In genomic region chr18:12531747-12532146, GRCh38 we compare ENCODE assay signal across 18 cellular contexts.
DNase-seq lines count a peak whose midpoint lies in the region; ATAC-seq and FAIRE-seq lines count a peak whose summit lies in the region.
"Had no signal": no experiment of that assay in that cellular context is flagged by ENCODE, and none has a peak within 500 bp of the region (broad histone marks: within the 10 kb centered on the region; RNA-seq: fewer than 3 reads in every experiment).

No MANE protein-coding gene starts in this region.

- no peak overlapping the region for H3K27ac ChIP-seq in naive thymus-derived CD4-positive, alpha-beta T cell (ENCODE audit: low read depth, low read length)

- H3K9me3 ChIP-seq in adipocyte (ENCODE audit: control insufficient read depth, low read length), result no peaks in the 10 kb centered on the region
- no peaks in the 10 kb centered on the region for H3K9me3 ChIP-seq in naive thymus-derived CD4-positive, alpha-beta T cell (ENCODE audit: control insufficient read depth in 2 of 3, low read length in 3 of 3)

- POLR2A ChIA-PET in naive thymus-derived CD4-positive, alpha-beta T cell (lab: Charles Lee), result no interaction called here

- H3K9me3 Mint-ChIP-seq in activated naive CD4-positive, alpha-beta T cell treated with anti-CD3 and anti-CD28 coated beads, Interleukin-2, amount 10 ng/mL, durations not matched to agents 7 days and 5 days, result no peaks in the 10 kb centered on the region
- no peaks in the 10 kb centered on the region for H3K9me3 Mint-ChIP-seq in naive thymus-derived CD4-positive, alpha-beta T cell
- H3K9me3 Mint-ChIP-seq: activated B cell treated with CpG ODN at 0.5 μM for 24 hours had no signal

- H3K27me3 ChIP-seq in adipocyte (replicated peaks; ENCODE audit: control insufficient read depth, insufficient read depth, low read length), result no peaks in the 10 kb centered on the region
- H3K27me3 ChIP-seq in naive thymus-derived CD4-positive, alpha-beta T cell (ENCODE audit: control insufficient read depth in 2 of 2, insufficient read depth in 2 of 2, low read length in 2 of 2), result no peaks in the 10 kb centered on the region

- no peak for FAIRE-seq in frontal cortex (lab: Jason Lieb, UNC)
- FAIRE-seq: G401.6 had no signal

- CTCF ChIA-PET in activated naive CD4-positive, alpha-beta T cell treated with anti-CD3 and anti-CD28 coated beads, Interleukin-2, amount 10 ng/mL, durations not matched to agents 7 days and 5 days (lab: Charles Lee), result interaction anchor here (0.6 kb wide), 1 partner anchor 9 kb away, joined by 3 read pairs; no protein-coding TSS in a partner anchor
- CTCF ChIA-PET in naive thymus-derived CD4-positive, alpha-beta T cell (lab: Charles Lee), result no interaction called here

- no peak overlapping the region for H3K4me3 ChIP-seq in adipocyte (ENCODE audit: low read length)
- no peak overlapping the region for H3K4me3 ChIP-seq in naive thymus-derived CD4-positive, alpha-beta T cell (ENCODE audit: low read length)

- no peak overlapping the region for H3K9ac ChIP-seq in adipocyte (ENCODE audit: low read length)

- no peak overlapping the region for H3K4me3 Mint-ChIP-seq in activated naive CD4-positive, alpha-beta T cell treated with anti-CD3 and anti-CD28 coated beads, Interleukin-2, amount 10 ng/mL, durations not matched to agents 7 days and 5 days
- H3K4me3 Mint-ChIP-seq in naive thymus-derived CD4-positive, alpha-beta T cell, result no peak overlapping the region
- H3K4me3 Mint-ChIP-seq: activated B cell treated with CpG ODN at 0.5 μM for 24 hours had no signal

- H3K27ac Mint-ChIP-seq in activated naive CD4-positive, alpha-beta T cell treated with anti-CD3 and anti-CD28 coated beads, Interleukin-2, amount 10 ng/mL, durations not matched to agents 7 days and 5 days, result no peak overlapping the region
- H3K27ac Mint-ChIP-seq in naive thymus-derived CD4-positive, alpha-beta T cell, result no peak overlapping the region
- H3K27ac Mint-ChIP-seq: activated B cell treated with CpG ODN at 0.5 μM for 24 hours had no signal

- peak; percentile 46 for DNase-seq in DMS 273 treated with DMSO at 0.1 percent for 48 hours (lab: John Stamatoyannopoulos, UW)
- peak; percentile 63 for DNase-seq in NCI-H146 (lab: John Stamatoyannopoulos, UW)
- peak; percentile 30 for DNase-seq in adipocyte (ENCODE audit: low read depth)
- DNase-seq in left kidney (ENCODE audit: low read depth, low spot score), result peak; percentile 74
- DNase-seq in frontal cortex (ENCODE audit: low spot score in 2 of 2), result no peak
- no peak for DNase-seq in activated naive CD4-positive, alpha-beta T cell treated with anti-CD3 and anti-CD28 coated beads, Interleukin-2, amount 10 ng/mL, durations not matched to agents 7 days and 5 days
- no peak for DNase-seq in naive thymus-derived CD4-positive, alpha-beta T cell
- DNase-seq: activated B cell treated with CpG ODN at 0.5 μM for 24 hours; activated effector memory CD4-positive, alpha-beta T cell treated with anti-CD3 and anti-CD28 coated beads, Interleukin-2, amount 50 U/mL, for 16 hours; aorta; cortex of kidney; KBM-7; NCI-H446 treated with DMSO at 0.1 percent for 48 hours; stimulated activated CD4-positive, alpha-beta T cell treated with anti-CD3 and anti-CD28 coated beads, Interleukin-4, amount 100 ng/mL, for 1 hour; stimulated activated CD8-positive, alpha-beta memory T cell treated with anti-CD3 and anti-CD28 coated beads, Interleukin-4, amount 100 ng/mL, for 48 hours; T-helper 1 cell had no signal

- no peaks in the 10 kb centered on the region for H3K4me1 Mint-ChIP-seq in activated naive CD4-positive, alpha-beta T cell treated with anti-CD3 and anti-CD28 coated beads, Interleukin-2, amount 10 ng/mL, durations not matched to agents 7 days and 5 days
- no peaks in the 10 kb centered on the region for H3K4me1 Mint-ChIP-seq in naive thymus-derived CD4-positive, alpha-beta T cell
- H3K4me1 Mint-ChIP-seq: activated B cell treated with CpG ODN at 0.5 μM for 24 hours had no signal

- no peak for ATAC-seq in naive thymus-derived CD4-positive, alpha-beta T cell
- ATAC-seq: esophagus mucosa had no signal

- intact Hi-C loops in naive thymus-derived CD4-positive, alpha-beta T cell (cut with micrococcal nuclease), result no loop called here

- H3K4me1 ChIP-seq in adipocyte (ENCODE audit: control insufficient read depth, insufficient read depth, low read length), result no peaks in the 10 kb centered on the region
- no peaks in the 10 kb centered on the region for H3K4me1 ChIP-seq in naive thymus-derived CD4-positive, alpha-beta T cell (ENCODE audit: control insufficient read depth in 2 of 2, insufficient read depth in 2 of 2, low read length in 2 of 2)

- H3K36me3 ChIP-seq in adipocyte (ENCODE audit: control insufficient read depth, insufficient read depth, low read length, severe bottlenecking), result peaks cover 4% of the 10 kb centered on the region
- H3K36me3 ChIP-seq in naive thymus-derived CD4-positive, alpha-beta T cell (ENCODE audit: control insufficient read depth in 2 of 3, insufficient read depth in 3 of 3, low read length in 3 of 3), result no peaks in the 10 kb centered on the region

- H3K27me3 Mint-ChIP-seq in activated naive CD4-positive, alpha-beta T cell treated with anti-CD3 and anti-CD28 coated beads, Interleukin-2, amount 10 ng/mL, durations not matched to agents 7 days and 5 days, result peaks cover 5% of the 10 kb centered on the region
- H3K27me3 Mint-ChIP-seq in naive thymus-derived CD4-positive, alpha-beta T cell, result peaks cover 4 to 11% (median 5%) of the 10 kb centered on the region in 5 donors
- H3K27me3 Mint-ChIP-seq: activated B cell treated with CpG ODN at 0.5 μM for 24 hours had no signal

- no peaks in the 10 kb centered on the region for H3K36me3 Mint-ChIP-seq in activated naive CD4-positive, alpha-beta T cell treated with anti-CD3 and anti-CD28 coated beads, Interleukin-2, amount 10 ng/mL, durations not matched to agents 7 days and 5 days
- no peaks in the 10 kb centered on the region for H3K36me3 Mint-ChIP-seq in naive thymus-derived CD4-positive, alpha-beta T cell

Comparison
In these comparisons a context has a peak if more than half of its experiments do, and no peak if none do; other contexts are left out.
1. DNase-seq: peak in DMS 273 treated with DMSO at 0.1 percent for 48 hours (single experiment), NCI-H146 (single experiment), adipocyte (single experiment) and left kidney (single experiment); none in frontal cortex (0 of 2), activated naive CD4-positive, alpha-beta T cell treated with anti-CD3 and anti-CD28 coated beads, Interleukin-2, amount 10 ng/mL, durations not matched to agents 7 days and 5 days (single experiment) and naive thymus-derived CD4-positive, alpha-beta T cell (0 of 9).